ENCODE assay signal across 8 cellular contexts in genomic region chr12:750356-751191, GRCh38. TPM values are rescaled to one million over a fixed set of nuclear protein-coding genes. Genes with fewer than 3 reads are reported as not detected.
DNase-seq lines count a peak whose midpoint lies in the region; ATAC-seq and TF ChIP-seq lines count a peak whose summit lies in the region.

No MANE protein-coding gene starts in this region.

- no peak overlapping the region for H3K27ac Mint-ChIP-seq in neural progenitor cell

- H3K27me3 Mint-ChIP-seq in neural progenitor cell (ENCODE audit: insufficient read depth, low read depth): peaks cover 4% of the 10 kb centered on the region

- DNase-seq in LHCN-M2 (ENCODE audit: low read depth) (peak; percentile 18), colonic mucosa (no peak), neural progenitor cell (ENCODE audit: low spot score) (peak; percentile 17), HuH-7.5 (ENCODE audit: low spot score) (no peak)
- no peak for DNase-seq in activated CD4-positive, CD25-positive, alpha-beta regulatory T cell treated with anti-CD3 and anti-CD28 coated beads, Interleukin-2, amount 50 U/mL, for 72 hours
- DNase-seq in effector CD8-positive, alpha-beta T cell (lab: John Stamatoyannopoulos, UW): no peak

- H3K36me3 ChIP-seq in BLaER1 treated with 17β-estradiol and CSF1 and Interleukin-3, amounts not matched to agents 10 nM and 100 nM: peaks cover 0 to 9% (median under 1%) of the 10 kb centered on the region in 11 experiments; a peak in 4 of 22 replicates
- H3K36me3 ChIP-seq in colonic mucosa: no peaks in the 10 kb centered on the region
- no peaks in the 10 kb centered on the region for H3K36me3 ChIP-seq in neural progenitor cell

- TF ChIP-seq CTCF in colonic mucosa (IDR thresholded peaks at IDR 0.05) (no peak), neural progenitor cell (IDR thresholded peaks at IDR 0.05) (no peak)

- H3K27ac ChIP-seq in BLaER1 treated with 17β-estradiol and CSF1 and Interleukin-3, amounts not matched to agents 10 nM and 100 nM: peak overlapping the region; percentile 23 to 90 (median 82); a peak in 20 of 22 replicates
- H3K27ac ChIP-seq in colonic mucosa (peak overlapping the region; percentile 98), neural progenitor cell (peak overlapping the region; percentile 60)

- no peaks in the 10 kb centered on the region for H3K9me3 ChIP-seq in BLaER1 treated with 17β-estradiol and CSF1 and Interleukin-3, amounts not matched to agents 10 nM and 100 nM (replicated peaks in 1 of 11)
- H3K9me3 ChIP-seq in colonic mucosa (no peaks in the 10 kb centered on the region), neural progenitor cell (ENCODE audit: low read depth) (no peaks in the 10 kb centered on the region)

- H2AFZ ChIP-seq in neural progenitor cell (replicated peaks): peak overlapping the region; percentile 30

- no peaks in the 10 kb centered on the region for H3K27me3 ChIP-seq in BLaER1 treated with 17β-estradiol and CSF1 and Interleukin-3, amounts not matched to agents 10 nM and 100 nM
- no peaks in the 10 kb centered on the region for H3K27me3 ChIP-seq in colonic mucosa
- no peaks in the 10 kb centered on the region for H3K27me3 ChIP-seq in neural progenitor cell

- H3K4me1 ChIP-seq in BLaER1 treated with 17β-estradiol and CSF1 and Interleukin-3, amounts not matched to agents 10 nM and 100 nM: peaks cover 19 to 26% (median 23%) of the 10 kb centered on the region in 10 experiments
- H3K4me1 ChIP-seq in colonic mucosa (peaks cover 1% of the 10 kb centered on the region), neural progenitor cell (peaks cover 27% of the 10 kb centered on the region)

- peaks cover 4% of the 10 kb centered on the region for H3K36me3 Mint-ChIP-seq in neural progenitor cell

- peaks cover 20% of the 10 kb centered on the region for H3K4me1 Mint-ChIP-seq in neural progenitor cell

- peak overlapping the region; percentile 41 to 97 (median 56); a peak in 18 of 20 replicates for H3K4me3 ChIP-seq in BLaER1 treated with 17β-estradiol and CSF1 and Interleukin-3, amounts not matched to agents 10 nM and 100 nM
- H3K4me3 ChIP-seq in colonic mucosa (peak overlapping the region; percentile 95), neural progenitor cell (peak overlapping the region; percentile 31)

- ATAC-seq in HG03432 (IDR thresholded peaks at IDR 0.05; ENCODE audit: unreplicated experiment): no peak

- peaks cover 31% of the 10 kb centered on the region for H3K79me2 ChIP-seq in neural progenitor cell (ENCODE audit: low read depth)

- H3K4me2 ChIP-seq in BLaER1 treated with 17β-estradiol and CSF1 and Interleukin-3, amounts not matched to agents 10 nM and 100 nM: peak overlapping the region; percentile 77 to 99 (median 91)
- H3K4me2 ChIP-seq in neural progenitor cell: peak overlapping the region; percentile 71

- peaks cover 26 to 29% (median 27%) of the 10 kb centered on the region in 11 experiments for H4K20me1 ChIP-seq in BLaER1 treated with 17β-estradiol and CSF1 and Interleukin-3, amounts not matched to agents 10 nM and 100 nM
- peaks cover 26% of the 10 kb centered on the region for H4K20me1 ChIP-seq in neural progenitor cell (ENCODE audit: low read depth)

- H3K9me3 Mint-ChIP-seq in neural progenitor cell: no peaks in the 10 kb centered on the region

- H3K4me3 Mint-ChIP-seq in neural progenitor cell: no peak overlapping the region

- H3K9ac ChIP-seq in BLaER1 treated with 17β-estradiol and CSF1 and Interleukin-3, amounts not matched to agents 10 nM and 100 nM: peak overlapping the region; percentile 56 to 95 (median 91)
- H3K9ac ChIP-seq in colonic mucosa (ENCODE audit: low read depth in 2 of 2, low read length in 2 of 2): peak overlapping the region; percentile 1 to 74
- no peak overlapping the region for H3K9ac ChIP-seq in neural progenitor cell

- intact Hi-C loops in colonic mucosa (cut with DNase I): loop anchor here (2.0 to 10.0 kb wide), 2 partner anchors 64 to 180 kb away; no protein-coding TSS in a partner anchor

- peaks cover 24% of the 10 kb centered on the region for H3F3A ChIP-seq in neural progenitor cell (ENCODE audit: low read depth)

RNA-seq across cellular contexts. Expression of gene WNK1, which starts 1.8 kb away (rescaled TPM):
- total RNA-seq in LHCN-M2 (2014; rRNA removed) (72.2 and 83.0 TPM in 2 replicates), colonic mucosa (10 to 100 TPM; 81.8 to 85.8 TPM), neural progenitor cell (ENCODE audit: low replicate concordance) (66.3 and 73.1 TPM in 2 replicates)
- 52.6 TPM for polyA plus RNA-seq in LHCN-M2 (2012)

Comparison
In these comparisons a context has a peak if more than half of its experiments do, and no peak if none do; other contexts are left out.
1. H3K4me3 ChIP-seq: peak in every context shown above with its lines; median percentile 95 in colonic mucosa; 56 in BLaER1 treated with 17β-estradiol and CSF1 and Interleukin-3, amounts not matched to agents 10 nM and 100 nM; 31 in neural progenitor cell.
2. DNase-seq: peak in LHCN-M2 (single experiment) and neural progenitor cell (single experiment); none in colonic mucosa (single experiment), activated CD4-positive, CD25-positive, alpha-beta regulatory T cell treated with anti-CD3 and anti-CD28 coated beads, Interleukin-2, amount 50 U/mL, for 72 hours (single experiment), HuH-7.5 (single experiment) and effector CD8-positive, alpha-beta T cell (single experiment).
3. Peak in every context shown above with its lines, with median percentiles within 50 percentile points of each other: H3K27ac ChIP-seq.